Comparison of ENCODE assay signal across 1 cellular context in genomic region chr5:60522299-60522915, GRCh38.
TF ChIP-seq lines count a peak whose summit lies in the region.

No MANE protein-coding gene starts in this region.

TF ChIP-seq in GM12878, 131 proteins besides CTCF, POLR2A, EP300 and RAD21 (continued from another document):
- TF ChIP-seq SKIL (IDR thresholded peaks at IDR 0.05; ENCODE audit: low read depth, poor library complexity, severe bottlenecking) (peak; percentile 38), ZBED1 (IDR thresholded peaks at IDR 0.05; ENCODE audit: borderline replicate concordance) (peak; percentile 56; the same call in 1 of the 2 replicates), IRF4 (IDR thresholded peaks at IDR 0.05; ENCODE audit: low read depth, low read length) (peak; percentile 50; the same call in 1 of the 2 replicates), NRF1 (conservative IDR thresholded peaks at IDR 0.05; ENCODE audit: low read depth, low read length) (no peak), EED (IDR thresholded peaks at IDR 0.05; ENCODE audit: low read depth) (peak; percentile 79; the same call in 1 of the 2 replicates), ETV6 (conservative IDR thresholded peaks at IDR 0.05 in 1 of 2, IDR thresholded peaks at IDR 0.05 in 1 of 2; ENCODE audit: borderline replicate concordance in 1 of 2, low read depth in 1 of 2) (peak in 1 of 2 experiments; percentile 78; a peak in 2 of 4 replicates), SMAD5 (IDR thresholded peaks at IDR 0.05; ENCODE audit: low read depth) (no peak; the same call in 1 of the 2 replicates), NFIC (IDR thresholded peaks at IDR 0.05; ENCODE audit: low read depth, low read length) (peak; percentile 61), ATF7 (IDR thresholded peaks at IDR 0.05; ENCODE audit: low read depth) (peak; percentile 77), SREBF2 (IDR thresholded peaks at IDR 0.05; ENCODE audit: low read length) (no peak), YY1 (IDR thresholded peaks at IDR 0.05; ENCODE audit: low read depth, low read length) (peak; percentile 63; the same call in 1 of the 2 replicates), MXI1 (IDR thresholded peaks at IDR 0.05; ENCODE audit: low read depth, low read length) (no peak; the same call in 1 of the 2 replicates), TARDBP (IDR thresholded peaks at IDR 0.05; ENCODE audit: borderline replicate concordance) (no peak), POLR2AphosphoS5 (IDR thresholded peaks at IDR 0.05; ENCODE audit: low read length) (peak; percentile 68), MTA3 (IDR thresholded peaks at IDR 0.05; ENCODE audit: borderline replicate concordance, low read length) (peak; percentile 63; the same call in 1 of the 2 replicates), CBFB (IDR thresholded peaks at IDR 0.05; ENCODE audit: low read depth) (no peak), RUNX3 (IDR thresholded peaks at IDR 0.05; ENCODE audit: low read length) (peak; percentile 68), NR2C1 (IDR thresholded peaks at IDR 0.05) (no peak), IKZF1 (conservative IDR thresholded peaks at IDR 0.05) (peak; percentile 41), BCL11A (IDR thresholded peaks at IDR 0.05; ENCODE audit: low read depth, low read length) (0 out of 2 replicates have a peak, but pooled peaks have one; percentile 38), ZNF207 (IDR thresholded peaks at IDR 0.05; ENCODE audit: borderline replicate concordance) (no peak), IKZF2 (IDR thresholded peaks at IDR 0.05) (peak; percentile 37 to 45; a peak in 2 of 4 replicates), SPI1 (IDR thresholded peaks at IDR 0.05; ENCODE audit: borderline replicate concordance, insufficient read depth, low read depth, low read length) (no peak), MEF2A (IDR thresholded peaks at IDR 0.05; ENCODE audit: insufficient read depth, low read depth, low read length) (0 out of 2 replicates have a peak, but pooled peaks have one; percentile 44), PML (IDR thresholded peaks at IDR 0.05; ENCODE audit: low read length) (peak; percentile 43; the same call in 1 of the 2 replicates), BCL3 (IDR thresholded peaks at IDR 0.05; ENCODE audit: borderline replicate concordance, insufficient read depth, low read depth, low read length, poor library complexity, severe bottlenecking) (peak; percentile 76), BHLHE40 (IDR thresholded peaks at IDR 0.05; ENCODE audit: borderline replicate concordance in 1 of 2, low read depth in 2 of 2, low read length in 1 of 2) (peak; percentile 51 to 57; a peak in 2 of 4 replicates), PKNOX1 (IDR thresholded peaks at IDR 0.05) (peak; percentile 82), DPF2 (IDR thresholded peaks at IDR 0.05) (0 out of 2 replicates have a peak, but pooled peaks have one; percentile 20), FOXM1 (IDR thresholded peaks at IDR 0.05; ENCODE audit: low read depth, low read length) (no peak), POU2F2 (IDR thresholded peaks at IDR 0.05; ENCODE audit: borderline replicate concordance, low read depth, low read length) (peak; percentile 84; the same call in 1 of the 3 replicates), E4F1 (IDR thresholded peaks at IDR 0.05; ENCODE audit: borderline replicate concordance, partially characterized antibody) (no peak), TBL1XR1 (IDR thresholded peaks at IDR 0.05; ENCODE audit: low read depth, low read length) (peak; percentile 46), TCF3 (IDR thresholded peaks at IDR 0.05; ENCODE audit: borderline replicate concordance, insufficient read depth, low read depth, low read length) (0 out of 2 replicates have a peak, but pooled peaks have one; percentile 21), JUNB (IDR thresholded peaks at IDR 0.05) (peak; percentile 70), NFYA (IDR thresholded peaks at IDR 0.05; ENCODE audit: borderline replicate concordance, low read depth, low read length) (no peak)
- TF ChIP-seq, protein P1, sequence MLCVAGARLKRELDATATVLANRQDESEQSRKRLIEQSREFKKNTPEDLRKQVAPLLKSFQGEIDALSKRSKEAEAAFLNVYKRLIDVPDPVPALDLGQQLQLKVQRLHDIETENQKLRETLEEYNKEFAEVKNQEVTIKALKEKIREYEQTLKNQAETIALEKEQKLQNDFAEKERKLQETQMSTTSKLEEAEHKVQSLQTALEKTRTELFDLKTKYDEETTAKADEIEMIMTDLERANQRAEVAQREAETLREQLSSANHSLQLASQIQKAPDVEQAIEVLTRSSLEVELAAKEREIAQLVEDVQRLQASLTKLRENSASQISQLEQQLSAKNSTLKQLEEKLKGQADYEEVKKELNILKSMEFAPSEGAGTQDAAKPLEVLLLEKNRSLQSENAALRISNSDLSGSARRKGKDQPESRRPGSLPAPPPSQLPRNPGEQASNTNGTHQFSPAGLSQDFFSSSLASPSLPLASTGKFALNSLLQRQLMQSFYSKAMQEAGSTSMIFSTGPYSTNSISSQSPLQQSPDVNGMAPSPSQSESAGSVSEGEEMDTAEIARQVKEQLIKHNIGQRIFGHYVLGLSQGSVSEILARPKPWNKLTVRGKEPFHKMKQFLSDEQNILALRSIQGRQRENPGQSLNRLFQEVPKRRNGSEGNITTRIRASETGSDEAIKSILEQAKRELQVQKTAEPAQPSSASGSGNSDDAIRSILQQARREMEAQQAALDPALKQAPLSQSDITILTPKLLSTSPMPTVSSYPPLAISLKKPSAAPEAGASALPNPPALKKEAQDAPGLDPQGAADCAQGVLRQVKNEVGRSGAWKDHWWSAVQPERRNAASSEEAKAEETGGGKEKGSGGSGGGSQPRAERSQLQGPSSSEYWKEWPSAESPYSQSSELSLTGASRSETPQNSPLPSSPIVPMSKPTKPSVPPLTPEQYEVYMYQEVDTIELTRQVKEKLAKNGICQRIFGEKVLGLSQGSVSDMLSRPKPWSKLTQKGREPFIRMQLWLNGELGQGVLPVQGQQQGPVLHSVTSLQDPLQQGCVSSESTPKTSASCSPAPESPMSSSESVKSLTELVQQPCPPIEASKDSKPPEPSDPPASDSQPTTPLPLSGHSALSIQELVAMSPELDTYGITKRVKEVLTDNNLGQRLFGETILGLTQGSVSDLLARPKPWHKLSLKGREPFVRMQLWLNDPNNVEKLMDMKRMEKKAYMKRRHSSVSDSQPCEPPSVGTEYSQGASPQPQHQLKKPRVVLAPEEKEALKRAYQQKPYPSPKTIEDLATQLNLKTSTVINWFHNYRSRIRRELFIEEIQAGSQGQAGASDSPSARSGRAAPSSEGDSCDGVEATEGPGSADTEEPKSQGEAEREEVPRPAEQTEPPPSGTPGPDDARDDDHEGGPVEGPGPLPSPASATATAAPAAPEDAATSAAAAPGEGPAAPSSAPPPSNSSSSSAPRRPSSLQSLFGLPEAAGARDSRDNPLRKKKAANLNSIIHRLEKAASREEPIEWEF (IDR thresholded peaks at IDR 0.05; ENCODE audit: insufficient replicate concordance, low read depth, low read length): no peak
- TF ChIP-seq, protein P2, sequence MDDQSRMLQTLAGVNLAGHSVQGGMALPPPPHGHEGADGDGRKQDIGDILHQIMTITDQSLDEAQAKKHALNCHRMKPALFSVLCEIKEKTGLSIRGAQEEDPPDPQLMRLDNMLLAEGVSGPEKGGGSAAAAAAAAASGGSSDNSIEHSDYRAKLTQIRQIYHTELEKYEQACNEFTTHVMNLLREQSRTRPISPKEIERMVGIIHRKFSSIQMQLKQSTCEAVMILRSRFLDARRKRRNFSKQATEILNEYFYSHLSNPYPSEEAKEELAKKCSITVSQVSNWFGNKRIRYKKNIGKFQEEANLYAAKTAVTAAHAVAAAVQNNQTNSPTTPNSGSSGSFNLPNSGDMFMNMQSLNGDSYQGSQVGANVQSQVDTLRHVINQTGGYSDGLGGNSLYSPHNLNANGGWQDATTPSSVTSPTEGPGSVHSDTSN (IDR thresholded peaks at IDR 0.05; ENCODE audit: insufficient replicate concordance, low read depth, low read length): peak; percentile 78
- TF ChIP-seq, protein P3, sequence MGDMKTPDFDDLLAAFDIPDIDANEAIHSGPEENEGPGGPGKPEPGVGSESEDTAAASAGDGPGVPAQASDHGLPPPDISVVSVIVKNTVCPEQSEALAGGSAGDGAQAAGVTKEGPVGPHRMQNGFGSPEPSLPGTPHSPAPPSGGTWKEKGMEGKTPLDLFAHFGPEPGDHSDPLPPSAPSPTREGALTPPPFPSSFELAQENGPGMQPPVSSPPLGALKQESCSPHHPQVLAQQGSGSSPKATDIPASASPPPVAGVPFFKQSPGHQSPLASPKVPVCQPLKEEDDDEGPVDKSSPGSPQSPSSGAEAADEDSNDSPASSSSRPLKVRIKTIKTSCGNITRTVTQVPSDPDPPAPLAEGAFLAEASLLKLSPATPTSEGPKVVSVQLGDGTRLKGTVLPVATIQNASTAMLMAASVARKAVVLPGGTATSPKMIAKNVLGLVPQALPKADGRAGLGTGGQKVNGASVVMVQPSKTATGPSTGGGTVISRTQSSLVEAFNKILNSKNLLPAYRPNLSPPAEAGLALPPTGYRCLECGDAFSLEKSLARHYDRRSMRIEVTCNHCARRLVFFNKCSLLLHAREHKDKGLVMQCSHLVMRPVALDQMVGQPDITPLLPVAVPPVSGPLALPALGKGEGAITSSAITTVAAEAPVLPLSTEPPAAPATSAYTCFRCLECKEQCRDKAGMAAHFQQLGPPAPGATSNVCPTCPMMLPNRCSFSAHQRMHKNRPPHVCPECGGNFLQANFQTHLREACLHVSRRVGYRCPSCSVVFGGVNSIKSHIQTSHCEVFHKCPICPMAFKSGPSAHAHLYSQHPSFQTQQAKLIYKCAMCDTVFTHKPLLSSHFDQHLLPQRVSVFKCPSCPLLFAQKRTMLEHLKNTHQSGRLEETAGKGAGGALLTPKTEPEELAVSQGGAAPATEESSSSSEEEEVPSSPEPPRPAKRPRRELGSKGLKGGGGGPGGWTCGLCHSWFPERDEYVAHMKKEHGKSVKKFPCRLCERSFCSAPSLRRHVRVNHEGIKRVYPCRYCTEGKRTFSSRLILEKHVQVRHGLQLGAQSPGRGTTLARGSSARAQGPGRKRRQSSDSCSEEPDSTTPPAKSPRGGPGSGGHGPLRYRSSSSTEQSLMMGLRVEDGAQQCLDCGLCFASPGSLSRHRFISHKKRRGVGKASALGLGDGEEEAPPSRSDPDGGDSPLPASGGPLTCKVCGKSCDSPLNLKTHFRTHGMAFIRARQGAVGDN (IDR thresholded peaks at IDR 0.05): 0 out of 2 replicates have a peak, but pooled peaks have one; percentile 15
TF ChIP-seq in GM12878: peak in this region for 31.
